Comparison of ENCODE assay signal across 17 cellular contexts in the genomic region with DNA sequence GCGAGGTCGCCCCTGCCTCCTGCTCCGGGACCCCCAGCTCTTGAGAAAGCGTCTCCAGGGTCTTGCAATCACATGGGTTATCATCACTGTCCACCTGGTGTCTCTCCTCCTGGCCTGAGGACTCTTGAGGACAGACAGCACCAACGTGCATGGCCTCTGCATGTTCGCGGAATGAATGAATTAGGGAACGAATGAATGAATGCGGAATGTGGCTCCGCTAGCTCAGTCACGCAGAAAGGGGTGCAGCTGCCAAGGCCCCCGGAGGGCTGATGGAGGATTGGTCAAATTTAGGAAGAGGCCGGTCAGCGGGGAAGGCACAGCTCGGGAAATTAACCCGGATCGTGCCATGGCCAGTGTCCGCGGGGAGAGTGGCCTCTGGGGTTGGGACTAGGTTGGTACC. TPM values are rescaled to one million over a fixed set of nuclear protein-coding genes. Genes with fewer than 3 reads are reported as not detected.
DNase-seq lines count a peak whose midpoint lies in the region; ATAC-seq, FAIRE-seq and TF ChIP-seq lines count a peak whose summit lies in the region.
"Had no signal": no experiment of that assay in that cellular context is flagged by ENCODE, and none has a peak within 500 bp of the region (broad histone marks: within the 10 kb centered on the region; RNA-seq: fewer than 3 reads in every experiment).

No MANE protein-coding gene starts in this region.

- no peak overlapping the region for H2AFZ ChIP-seq in K562 (ENCODE audit: low read depth, low read length)
- no peak overlapping the region for H2AFZ ChIP-seq in neuronal stem cell (ENCODE audit: low read length)
- H2AFZ ChIP-seq: GM23248 had no signal

- no peak for TF ChIP-seq POLR2A in K562 (conservative IDR thresholded peaks at IDR 0.05)

- H3K27ac ChIP-seq in HEK293 (ENCODE audit: extremely low read depth, low read depth, low read length) (no peak overlapping the region), K562 (ENCODE audit: extremely low read depth, low read depth, low read length) (no peak overlapping the region), neuronal stem cell (replicated peaks; ENCODE audit: low read length) (no peak overlapping the region)
- H3K27ac ChIP-seq: BLaER1 treated with 17β-estradiol and CSF1 and Interleukin-3, amounts not matched to agents 10 nM and 100 nM; GM23248 had no signal

- H3K4ac ChIP-seq in neuronal stem cell (ENCODE audit: low read length): no peak overlapping the region

- H3K23ac ChIP-seq in neuronal stem cell (ENCODE audit: low read depth, low read length, poor library complexity): no peak overlapping the region

- WGBS in K562 (ENCODE audit: insufficient coverage, low coverage, missing lambda C conversion rate): 18% methylated on average over 19 of the region's 19 CpGs
- WGBS in neuronal stem cell (ENCODE audit: extremely low coverage in 2 of 2, insufficient read length in 2 of 2, insufficient replicate concordance in 1 of 2), 2 donors: no CpG with 5 or more reads among the region's 19 CpGs

- peak overlapping the region; percentile 53 for H2BK5ac ChIP-seq in neuronal stem cell (ENCODE audit: low read length)

- no peak overlapping the region for H4K8ac ChIP-seq in neuronal stem cell (ENCODE audit: low read depth, low read length)

- no TSS peak for BruUV-seq in K562 (replicated peaks; lab: Mats Ljungman, UMichigan)

- no peak overlapping the region for H2BK15ac ChIP-seq in neuronal stem cell (ENCODE audit: low read length)

- H3K4me1 ChIP-seq in HEK293 (ENCODE audit: control insufficient read depth, insufficient read depth, low read length) (no peaks in the 10 kb centered on the region), K562 (replicated peaks in 1 of 2; ENCODE audit: control insufficient read depth in 2 of 2, insufficient read depth in 2 of 2, low read length in 2 of 2) (peaks cover 0 to 66% of the 10 kb centered on the region in 2 experiments; a peak in 3 of 5 replicates), endocrine pancreas (ENCODE audit: control insufficient read depth, insufficient read depth, low read length) (no peaks in the 10 kb centered on the region), neuronal stem cell (ENCODE audit: control insufficient read depth in 2 of 2, insufficient read depth in 1 of 2, low read depth in 1 of 2, low read length in 2 of 2) (peaks cover 0 to 25% of the 10 kb centered on the region in 2 donors)

- peaks cover 6% of the 10 kb centered on the region for H3K9me1 ChIP-seq in K562 (ENCODE audit: control insufficient read depth, insufficient read depth, low read length)

- TF ChIP-seq CTCF in HEK293 (tag by site-specific recombination; IDR thresholded peaks at IDR 0.05): no peak
- TF ChIP-seq CTCF in K562 (IDR thresholded peaks at IDR 0.05 in 2 of 3, conservative IDR thresholded peaks at IDR 0.05 in 1 of 3; ENCODE audit: insufficient read depth in 2 of 3, low read depth in 1 of 3, low read length in 3 of 3): no peak

- CTCF ChIA-PET in HEK293 (lab: Yijun Ruan, JAX) (interaction anchor here (0.6 to 1.0 kb wide), 2 partner anchors 8 to 16 kb away, joined by 3 to 9 read pairs; no protein-coding TSS in a partner anchor), K562 (lab: Yijun Ruan, JAX; ENCODE audit: low intra/inter-chr PET ratio) (no interaction called here)

- H3K27me3 ChIP-seq in K562 (ENCODE audit: control insufficient read depth in 2 of 2, insufficient read depth in 2 of 2, low read length in 2 of 2): peaks cover 15 to 67% of the 10 kb centered on the region in 2 experiments; a peak in 4 of 5 replicates
- H3K27me3 ChIP-seq in endocrine pancreas (ENCODE audit: control insufficient read depth, insufficient read depth, low read length): no peaks in the 10 kb centered on the region
- peaks cover 41 to 87% (median 44%) of the 10 kb centered on the region in 3 experiments for H3K27me3 ChIP-seq in neuronal stem cell (ENCODE audit: control insufficient read depth in 3 of 3, insufficient read depth in 3 of 3, low read depth in 1 of 3, low read length in 3 of 3)

- H3K4me3 ChIP-seq in HEK293 (ENCODE audit: low read depth, low read length) (no peak overlapping the region), K562 (no peak overlapping the region), endocrine pancreas (ENCODE audit: control insufficient read depth, insufficient read depth, low read length) (no peak overlapping the region), neuronal stem cell (ENCODE audit: low read length in 2 of 2) (peak overlapping the region in 1 of 2 donors; percentile 59)
- H3K4me3 ChIP-seq: BLaER1 treated with 17β-estradiol and CSF1 and Interleukin-3, amounts not matched to agents 10 nM and 100 nM; GM12878; GM23248; HAP-1 had no signal

- TF ChIP-seq RAD21 in K562 (CRISPR knock-in tag; conservative IDR thresholded peaks at IDR 0.05 in 1 of 2, IDR thresholded peaks at IDR 0.05 in 1 of 2): no peak

- no peak overlapping the region for H2AK5ac ChIP-seq in neuronal stem cell (ENCODE audit: low read depth, low read length)

- no peak for ATAC-seq in K562
- no peak for ATAC-seq in GM18858 (IDR thresholded peaks at IDR 0.05; ENCODE audit: unreplicated experiment)
- no peak for ATAC-seq in GM18502 (IDR thresholded peaks at IDR 0.05; ENCODE audit: poor library complexity, unreplicated experiment)
- ATAC-seq: CD8-positive, alpha-beta T cell; GM12878 had no signal

- no peaks in the 10 kb centered on the region for H3K36me3 ChIP-seq in HEK293 (ENCODE audit: control insufficient read depth in 2 of 2, insufficient read depth in 1 of 2, low read length in 2 of 2)
- H3K36me3 ChIP-seq in K562 (ENCODE audit: control insufficient read depth, insufficient read depth, low read length): no peaks in the 10 kb centered on the region
- H3K36me3 ChIP-seq in endocrine pancreas (ENCODE audit: control insufficient read depth, insufficient read depth, low read length): no peaks in the 10 kb centered on the region
- H3K36me3 ChIP-seq in neuronal stem cell (replicated peaks in 1 of 2; ENCODE audit: control insufficient read depth in 2 of 2, insufficient read depth in 2 of 2, low read length in 2 of 2): no peaks in the 10 kb centered on the region
- H3K36me3 ChIP-seq: BLaER1 treated with 17β-estradiol and CSF1 and Interleukin-3, amounts not matched to agents 10 nM and 100 nM; HAP-1 had no signal

- H3K9me3 ChIP-seq in HEK293 (ENCODE audit: control insufficient read depth, insufficient read depth, low read depth, low read length) (no peaks in the 10 kb centered on the region), K562 (replicated peaks; ENCODE audit: control insufficient read depth, insufficient read depth, low read depth, low read length) (no peaks in the 10 kb centered on the region), endocrine pancreas (ENCODE audit: control insufficient read depth, low read length) (no peaks in the 10 kb centered on the region), neuronal stem cell (replicated peaks in 1 of 2; ENCODE audit: control insufficient read depth in 2 of 2, insufficient read depth in 1 of 2, low read depth in 1 of 2, low read length in 2 of 2) (no peaks in the 10 kb centered on the region)
- H3K9me3 ChIP-seq: BLaER1 treated with 17β-estradiol and CSF1 and Interleukin-3, amounts not matched to agents 10 nM and 100 nM; HAP-1 had no signal

- FAIRE-seq in K562 (lab: Jason Lieb, UNC): peak; percentile 32
- FAIRE-seq: GM12878 had no signal

- no peak overlapping the region for H2BK120ac ChIP-seq in neuronal stem cell (ENCODE audit: low read depth, low read length)

- no peaks in the 10 kb centered on the region for H3K79me2 ChIP-seq in K562 (ENCODE audit: control insufficient read depth, insufficient read depth, low read length)

- no peak overlapping the region for H3K9ac ChIP-seq in K562 (ENCODE audit: insufficient read depth in 1 of 2, low read depth in 2 of 2, low read length in 2 of 2)
- peak overlapping the region; percentile 44 for H3K9ac ChIP-seq in endocrine pancreas (ENCODE audit: control insufficient read depth, insufficient read depth, low read length)
- H3K9ac ChIP-seq in neuronal stem cell (ENCODE audit: low read depth, low read length, poor library complexity): no peak overlapping the region
- H3K9ac ChIP-seq: BLaER1 treated with 17β-estradiol and CSF1 and Interleukin-3, amounts not matched to agents 10 nM and 100 nM; GM23248 had no signal

- POLR2A ChIA-PET in HEK293 (lab: Yijun Ruan, JAX) (interaction anchor here (2.0 kb wide), 1 partner anchor 12 kb away, joined by 8 read pairs; a partner anchor contains a TSS), K562 (lab: Yijun Ruan, JAX) (interaction anchor here (0.8 kb wide), 1 partner anchor 13 kb away, joined by 3 read pairs; no protein-coding TSS in a partner anchor)

- peak overlapping the region; percentile 17 for H3K18ac ChIP-seq in neuronal stem cell (ENCODE audit: low read length)

- H4K91ac ChIP-seq in neuronal stem cell (ENCODE audit: low read depth, low read length, poor library complexity): no peak overlapping the region

- in situ Hi-C loops in K562 (cut with MboI): no loop called here

- H3K79me1 ChIP-seq in neuronal stem cell (ENCODE audit: low read depth, low read length): peaks cover 2% of the 10 kb centered on the region

- intact Hi-C loops in K562 (cut with micrococcal nuclease): no loop called here

- H3K4me2 ChIP-seq in K562 (ENCODE audit: insufficient read depth, low read length) (no peak overlapping the region), neuronal stem cell (ENCODE audit: insufficient read depth, low read length, poor library complexity, severe bottlenecking) (no peak overlapping the region)
- H3K4me2 ChIP-seq: BLaER1 treated with 17β-estradiol and CSF1 and Interleukin-3, amounts not matched to agents 10 nM and 100 nM had no signal

- peaks cover 28% of the 10 kb centered on the region for H4K20me1 ChIP-seq in K562 (replicated peaks; ENCODE audit: control insufficient read depth, insufficient read depth, low read length)

- H3K14ac ChIP-seq in neuronal stem cell (ENCODE audit: low read length): no peak overlapping the region

- H2BK12ac ChIP-seq in neuronal stem cell (ENCODE audit: low read length): no peak overlapping the region

- no peak for DNase-seq in K562 (ENCODE audit: extremely low read depth in 1 of 4, low spot score in 3 of 4)
- no peak for DNase-seq in neuronal stem cell (ENCODE audit: low spot score)
- no peak for DNase-seq in NCI-H69 (lab: John Stamatoyannopoulos, UW)
- DNase-seq: Calu3; CD8-positive, alpha-beta T cell; DMS 273 treated with DMSO at 0.1 percent for 48 hours; DMS53; DND-41; EL; GM23248 had no signal

- TF ChIP-seq EP300 in K562 (IDR thresholded peaks at IDR 0.05; ENCODE audit: low read length): no peak

RNA-seq across cellular contexts. Expression of a gene that starts 3.3 kb away (rescaled TPM):
- 1.6 and 5.3 TPM in 2 replicates for total RNA-seq in K562 (2011; cell fraction: chromatin; rRNA removed; ENCODE audit: low replicate concordance)
- 3.7 and 4.2 TPM in 2 replicates for total RNA-seq in K562 (2011; cell fraction: nucleolus; rRNA removed)
- 2.3 and 2.7 TPM in 2 replicates for total RNA-seq in K562 (2011; cell fraction: nucleoplasm; rRNA removed)
- total RNA-seq in K562 (2014; rRNA removed): 2.2 and 2.7 TPM in 2 replicates
- total RNA-seq in K562 (2014; rRNA removed; fragmentation: Illumina TruSeq; extraction: Trizol): 0.54 and 1.4 TPM in 2 replicates
- total RNA-seq in K562 (2015; rRNA removed; fragmentation: Illumina TruSeq; extraction: Trizol): 0.41 and 0.47 TPM in 2 replicates
- 6.0 and 8.2 TPM in 2 replicates for total RNA-seq in K562 (2021)
- 1.7 and 3.0 TPM in 2 replicates for polyA plus RNA-seq in K562 (2011; rRNA removed)
- 2.6 and 10.1 TPM in 2 replicates for polyA plus RNA-seq in K562 (2011; cell fraction: cytosol; rRNA removed)
- polyA plus RNA-seq in K562 (2011; cell fraction: nucleus; rRNA removed): 5.0 and 9.1 TPM in 2 replicates
- polyA plus RNA-seq in K562 (2012): 5.3 and 7.9 TPM in 2 replicates
- polyA plus RNA-seq in K562 (2014; fragmentation: Illumina TruSeq; extraction: Trizol): 1.9 and 25.4 TPM in 2 replicates
- under 1 TPM; 0.21 to 0.37 TPM for polyA plus RNA-seq in K562 (2014; fragmentation: Nextera tagmentation; extraction: Ambion mirVana)
- polyA plus RNA-seq in K562 (2014; rRNA removed): 3.1 and 3.3 TPM in 2 replicates
- polyA minus RNA-seq in K562 (2011; rRNA and poly(A)+ RNA removed): 0.57 and 0.63 TPM in 2 replicates
- polyA minus RNA-seq in K562 (2011; cell fraction: cytosol; rRNA and poly(A)+ RNA removed): 3.6 and 6.4 TPM in 2 replicates
- 1.5 and 2.0 TPM in 2 replicates for polyA minus RNA-seq in K562 (2011; cell fraction: nucleus; rRNA and poly(A)+ RNA removed)
- 2.7 TPM for polyA plus RNA-seq in neuronal stem cell (2013, experiment 1 of 2)
- 2.7 TPM for polyA plus RNA-seq in neuronal stem cell (2013, experiment 2 of 2)

RNA-seq across cellular contexts. Expression of a gene that starts 12.1 kb away (rescaled TPM):
- 7.7 and 42.2 TPM in 2 replicates for total RNA-seq in K562 (2011; cell fraction: chromatin; rRNA removed; ENCODE audit: low replicate concordance)
- 40.7 and 45.1 TPM in 2 replicates for total RNA-seq in K562 (2011; cell fraction: nucleolus; rRNA removed)
- 14.7 and 16.8 TPM in 2 replicates for total RNA-seq in K562 (2011; cell fraction: nucleoplasm; rRNA removed)
- 4.8 and 5.3 TPM in 2 replicates for total RNA-seq in K562 (2014; rRNA removed)
- 0.70 and 1.2 TPM in 2 replicates for total RNA-seq in K562 (2014; rRNA removed; fragmentation: Illumina TruSeq; extraction: Trizol)
- total RNA-seq in K562 (2015; rRNA removed; fragmentation: Illumina TruSeq; extraction: Trizol): 3.4 and 5.1 TPM in 2 replicates
- 23.3 and 25.4 TPM in 2 replicates for total RNA-seq in K562 (2021)
- 3.3 and 6.7 TPM in 2 replicates for polyA plus RNA-seq in K562 (2011; rRNA removed)
- polyA plus RNA-seq in K562 (2011; cell fraction: cytosol; rRNA removed): 5.5 and 12.0 TPM in 2 replicates
- polyA plus RNA-seq in K562 (2011; cell fraction: nucleus; rRNA removed): 36.7 and 65.7 TPM in 2 replicates
- 14.6 and 20.0 TPM in 2 replicates for polyA plus RNA-seq in K562 (2012)
- 5.5 and 10.2 TPM in 2 replicates for polyA plus RNA-seq in K562 (2014; fragmentation: Illumina TruSeq; extraction: Trizol)
- under 1 TPM; 0.08 to 0.11 TPM for polyA plus RNA-seq in K562 (2014; fragmentation: Nextera tagmentation; extraction: Ambion mirVana)
- polyA plus RNA-seq in K562 (2014; rRNA removed): 12.2 and 12.5 TPM in 2 replicates
- polyA minus RNA-seq in K562 (2011; rRNA and poly(A)+ RNA removed): 2.7 and 3.3 TPM in 2 replicates
- 7.6 and 11.2 TPM in 2 replicates for polyA minus RNA-seq in K562 (2011; cell fraction: cytosol; rRNA and poly(A)+ RNA removed)
- polyA minus RNA-seq in K562 (2011; cell fraction: nucleus; rRNA and poly(A)+ RNA removed): 14.4 and 18.2 TPM in 2 replicates
- 8.4 TPM for polyA plus RNA-seq in neuronal stem cell (2013, experiment 1 of 2)
- polyA plus RNA-seq in neuronal stem cell (2013, experiment 2 of 2): 8.3 TPM

RNA-seq across cellular contexts. Expression of a gene that starts 12.6 kb away (rescaled TPM):
- total RNA-seq in K562 (2011; cell fraction: chromatin; rRNA removed; ENCODE audit: low replicate concordance): 7.3 and 31.7 TPM in 2 replicates
- 28.0 and 30.0 TPM in 2 replicates for total RNA-seq in K562 (2011; cell fraction: nucleolus; rRNA removed)
- total RNA-seq in K562 (2011; cell fraction: nucleoplasm; rRNA removed): 19.2 and 20.2 TPM in 2 replicates
- total RNA-seq in K562 (2014; rRNA removed) (89.8 and 111 TPM in 2 replicates), K562 (2014; rRNA removed; fragmentation: Illumina TruSeq; extraction: Trizol) (1.0 and 2.0 TPM in 2 replicates), K562 (2015; rRNA removed; fragmentation: Illumina TruSeq; extraction: Trizol) (17.7 and 23.9 TPM in 2 replicates), K562 (2021) (73.5 and 79.2 TPM in 2 replicates)
- polyA plus RNA-seq in K562 (2011; rRNA removed) (15.4 and 33.4 TPM in 2 replicates), K562 (2014; fragmentation: Illumina TruSeq; extraction: Trizol) (3.0 and 8.7 TPM in 2 replicates), K562 (2014; fragmentation: Nextera tagmentation; extraction: Ambion mirVana) (1 to 10 TPM in 1 of 2 experiments, under 1 TPM in 1; 0.20 to 1.2 TPM), K562 (2014; rRNA removed) (73.3 and 90.1 TPM in 2 replicates)
- polyA plus RNA-seq in K562 (2011; cell fraction: cytosol; rRNA removed): 34.9 and 189 TPM in 2 replicates
- 44.8 and 72.6 TPM in 2 replicates for polyA plus RNA-seq in K562 (2011; cell fraction: nucleus; rRNA removed)
- 21.7 and 27.0 TPM in 2 replicates for polyA plus RNA-seq in K562 (2012)
- 1.9 and 2.5 TPM in 2 replicates for polyA minus RNA-seq in K562 (2011; rRNA and poly(A)+ RNA removed)
- polyA minus RNA-seq in K562 (2011; cell fraction: cytosol; rRNA and poly(A)+ RNA removed): 13.1 and 17.0 TPM in 2 replicates
- polyA minus RNA-seq in K562 (2011; cell fraction: nucleus; rRNA and poly(A)+ RNA removed): 14.6 and 14.7 TPM in 2 replicates
- polyA plus RNA-seq in neuronal stem cell (2013, experiment 1 of 2): 105 TPM
- polyA plus RNA-seq in neuronal stem cell (2013, experiment 2 of 2): 98.3 TPM

RNA-seq across cellular contexts. Expression of a gene that starts 18.2 kb away (rescaled TPM):
- 18.2 and 82.3 TPM in 2 replicates for total RNA-seq in K562 (2011; cell fraction: chromatin; rRNA removed; ENCODE audit: low replicate concordance)
- 114 and 120 TPM in 2 replicates for total RNA-seq in K562 (2011; cell fraction: nucleolus; rRNA removed)
- total RNA-seq in K562 (2011; cell fraction: nucleoplasm; rRNA removed): 55.7 and 56.0 TPM in 2 replicates
- total RNA-seq in K562 (2014; rRNA removed) (48.3 and 63.8 TPM in 2 replicates), K562 (2014; rRNA removed; fragmentation: Illumina TruSeq; extraction: Trizol) (9.6 and 15.8 TPM in 2 replicates), K562 (2015; rRNA removed; fragmentation: Illumina TruSeq; extraction: Trizol) (28.3 and 29.3 TPM in 2 replicates), K562 (2021) (50.6 and 56.6 TPM in 2 replicates)
- polyA plus RNA-seq in K562 (2011; rRNA removed) (22.2 and 33.4 TPM in 2 replicates), K562 (2014; fragmentation: Illumina TruSeq; extraction: Trizol) (43.3 and 47.9 TPM in 2 replicates), K562 (2014; fragmentation: Nextera tagmentation; extraction: Ambion mirVana) (1 to 10 TPM; 1.2 to 2.3 TPM), K562 (2014; rRNA removed) (46.6 and 48.7 TPM in 2 replicates)
- polyA plus RNA-seq in K562 (2011; cell fraction: cytosol; rRNA removed): 35.0 and 78.3 TPM in 2 replicates
- 96.4 and 165 TPM in 2 replicates for polyA plus RNA-seq in K562 (2011; cell fraction: nucleus; rRNA removed)
- polyA plus RNA-seq in K562 (2012): 52.6 and 67.7 TPM in 2 replicates
- 5.2 and 7.4 TPM in 2 replicates for polyA minus RNA-seq in K562 (2011; rRNA and poly(A)+ RNA removed)
- polyA minus RNA-seq in K562 (2011; cell fraction: cytosol; rRNA and poly(A)+ RNA removed): 16.1 and 16.5 TPM in 2 replicates
- 65.4 and 66.1 TPM in 2 replicates for polyA minus RNA-seq in K562 (2011; cell fraction: nucleus; rRNA and poly(A)+ RNA removed)
- polyA plus RNA-seq in neuronal stem cell (2013, experiment 1 of 2): 34.8 TPM
- polyA plus RNA-seq in neuronal stem cell (2013, experiment 2 of 2): 33.9 TPM

RNA-seq across cellular contexts. Expression of a gene that starts 18.6 kb away (rescaled TPM):
- total RNA-seq in K562 (2011; cell fraction: chromatin; rRNA removed; ENCODE audit: low replicate concordance): 7.6 and 54.6 TPM in 2 replicates
- total RNA-seq in K562 (2011; cell fraction: nucleolus; rRNA removed): 105 and 120 TPM in 2 replicates
- total RNA-seq in K562 (2011; cell fraction: nucleoplasm; rRNA removed): 30.9 and 33.4 TPM in 2 replicates
- total RNA-seq in K562 (2014; rRNA removed) (170 and 221 TPM in 2 replicates), K562 (2014; rRNA removed; fragmentation: Illumina TruSeq; extraction: Trizol) (2.3 and 4.3 TPM in 2 replicates), K562 (2015; rRNA removed; fragmentation: Illumina TruSeq; extraction: Trizol) (39.9 and 47.1 TPM in 2 replicates), K562 (2021) (217 and 240 TPM in 2 replicates)
- polyA plus RNA-seq in K562 (2011; rRNA removed) (19.1 and 26.3 TPM in 2 replicates), K562 (2014; fragmentation: Illumina TruSeq; extraction: Trizol) (2.8 and 9.0 TPM in 2 replicates), K562 (2014; fragmentation: Nextera tagmentation; extraction: Ambion mirVana) (1 to 10 TPM in 1 of 2 experiments, under 1 TPM in 1; 0.58 to 2.1 TPM), K562 (2014; rRNA removed) (158 and 161 TPM in 2 replicates)
- polyA plus RNA-seq in K562 (2011; cell fraction: cytosol; rRNA removed): 53.5 and 239 TPM in 2 replicates
- 99.3 and 186 TPM in 2 replicates for polyA plus RNA-seq in K562 (2011; cell fraction: nucleus; rRNA removed)
- 31.0 and 45.4 TPM in 2 replicates for polyA plus RNA-seq in K562 (2012)
- 0.42 and 0.48 TPM in 2 replicates for polyA minus RNA-seq in K562 (2011; rRNA and poly(A)+ RNA removed)
- polyA minus RNA-seq in K562 (2011; cell fraction: cytosol; rRNA and poly(A)+ RNA removed): 17.5 and 22.8 TPM in 2 replicates
- polyA minus RNA-seq in K562 (2011; cell fraction: nucleus; rRNA and poly(A)+ RNA removed): 37.1 and 45.1 TPM in 2 replicates
- 30.9 TPM for polyA plus RNA-seq in neuronal stem cell (2013, experiment 1 of 2)
- polyA plus RNA-seq in neuronal stem cell (2013, experiment 2 of 2): 29.0 TPM
